29 cellular contexts compared by ENCODE assay signal in the genomic region with DNA sequence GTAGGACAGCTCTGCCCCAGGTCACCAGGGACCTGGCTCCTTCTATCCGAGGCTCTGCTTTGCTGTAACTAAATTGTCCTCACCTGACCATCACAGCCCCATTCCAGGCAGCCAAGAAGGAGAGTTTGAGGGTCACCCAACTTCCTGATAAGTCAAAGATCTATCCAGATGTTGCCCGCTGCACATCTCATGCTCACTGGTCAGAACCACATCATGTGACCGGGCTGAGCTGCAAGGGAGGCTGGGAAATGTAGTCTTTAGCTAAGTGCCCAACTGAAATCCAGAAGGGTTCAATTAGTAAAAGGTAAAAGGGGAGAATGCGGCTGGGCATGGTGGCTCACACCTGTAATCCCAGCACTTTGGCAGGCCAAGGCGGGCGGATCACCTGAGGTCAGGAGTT. TPM values are rescaled to one million over a fixed set of nuclear protein-coding genes. Genes with fewer than 3 reads are reported as not detected.
"Had no signal": no experiment of that assay in that cellular context is flagged by ENCODE, and none has a peak within 500 bp of the region (broad histone marks: within the 10 kb centered on the region; RNA-seq: fewer than 3 reads in every experiment).

No MANE protein-coding gene starts in this region.

- H3K4me1 ChIP-seq: ascending aorta, foreskin keratinocyte, prostate gland had no signal

- H3K36me3 ChIP-seq: adrenal gland, ascending aorta, brain microvascular endothelial cell, neutrophil, ovary, prostate gland, tibial artery had no signal

- H3K79me2 ChIP-seq: hepatocyte had no signal

- H3K27me3 ChIP-seq: ovary had no signal

- DNase-seq: activated B cell treated with CpG ODN at 0.5 μM for 24 hours; activated CD4-positive, alpha-beta T cell treated with anti-CD3 and anti-CD28 coated beads for 36 hours; activated CD4-positive, alpha-beta T cell treated with anti-CD3 and anti-CD28 coated beads, Interleukin-2, amount 50 U/mL, for 4 hours; activated CD8-positive, alpha-beta memory T cell treated with anti-CD3 and anti-CD28 coated beads for 24 hours; activated CD8-positive, alpha-beta memory T cell treated with anti-CD3 and anti-CD28 coated beads, Interleukin-2, amount 50 U/mL, for 4 hours; activated naive CD4-positive, alpha-beta T cell; activated T-cell treated with anti-CD3 and anti-CD28 coated beads, Interleukin-2, amount 50 U/mL, for 24 hours; adrenal gland; brain microvascular endothelial cell; caudate nucleus; dermis blood vessel endothelial cell; effector CD8-positive, alpha-beta T cell; foreskin keratinocyte; immature natural killer cell; left ventricle myocardium inferior; mammary epithelial cell; ovary; stimulated activated CD4-positive, alpha-beta T cell treated with anti-CD3 and anti-CD28 coated beads, Interleukin-4, amount 100 ng/mL, for 4 hours; substantia nigra; T-helper 9 cell; tibial artery had no signal

- H2AFZ ChIP-seq: hepatocyte had no signal

- H3K27ac ChIP-seq: adrenal gland, ascending aorta, brain microvascular endothelial cell, foreskin keratinocyte, hepatocyte, left ventricle myocardium inferior, neutrophil, ovary, prostate gland, tibial artery had no signal

- H3K4me2 ChIP-seq: hepatocyte had no signal

- ATAC-seq: activated CD4-positive, alpha-beta T cell treated with anti-CD3 and anti-CD28 coated beads for 36 hours; activated T-helper 17 cell treated with anti-CD3 and anti-CD28 coated beads, Interleukin-2, amount 50 U/mL, for 72 hours; foreskin keratinocyte; natural killer cell treated with Interleukin-12 subunit alpha and Interleukin-12 subunit beta and Interleukin-15 and Interleukin-18, amount 100 ng/mL, for 72 hours had no signal

- H3K4me3 ChIP-seq: adrenal gland, ascending aorta, hepatocyte, left ventricle myocardium inferior, ovary, prostate gland, tibial artery had no signal

- H3K9me3 ChIP-seq: adrenal gland, ascending aorta, neutrophil, prostate gland had no signal

RNA-seq across cellular contexts. Expression of gene HMX1, which starts 18.4 kb away (rescaled TPM):
- total RNA-seq: activated B cell treated with CpG ODN at 0.5 μM for 24 hours; activated CD4-positive, alpha-beta T cell treated with anti-CD3 and anti-CD28 coated beads for 36 hours; activated T-helper 17 cell treated with anti-CD3 and anti-CD28 coated beads, Interleukin-2, amount 50 U/mL, for 72 hours; adrenal gland; ascending aorta; dermis blood vessel endothelial cell; foreskin keratinocyte; hepatocyte; left ventricle myocardium inferior; mammary epithelial cell; natural killer cell treated with Interleukin-12 subunit alpha and Interleukin-12 subunit beta and Interleukin-15 and Interleukin-18, amount 100 ng/mL, for 72 hours; ovary; ureter had no signal
- polyA plus RNA-seq: adrenal gland, esophagus, foreskin keratinocyte, hepatocyte, immature natural killer cell, mammary epithelial cell, ovary had no signal
